1 cellular context compared by ENCODE assay signal in genomic region chr19:36849701-36850645, GRCh38.
A peak's percentile ranks its signal among the peaks of the same experiment; 100 is the strongest.
TF ChIP-seq lines count a peak whose summit lies in the region.

No MANE protein-coding gene starts in this region.

TF ChIP-seq in HepG2, 621 proteins besides CTCF, POLR2A, EP300 and RAD21 (continued from another document and continues in another):
- TF ChIP-seq, protein P1, sequence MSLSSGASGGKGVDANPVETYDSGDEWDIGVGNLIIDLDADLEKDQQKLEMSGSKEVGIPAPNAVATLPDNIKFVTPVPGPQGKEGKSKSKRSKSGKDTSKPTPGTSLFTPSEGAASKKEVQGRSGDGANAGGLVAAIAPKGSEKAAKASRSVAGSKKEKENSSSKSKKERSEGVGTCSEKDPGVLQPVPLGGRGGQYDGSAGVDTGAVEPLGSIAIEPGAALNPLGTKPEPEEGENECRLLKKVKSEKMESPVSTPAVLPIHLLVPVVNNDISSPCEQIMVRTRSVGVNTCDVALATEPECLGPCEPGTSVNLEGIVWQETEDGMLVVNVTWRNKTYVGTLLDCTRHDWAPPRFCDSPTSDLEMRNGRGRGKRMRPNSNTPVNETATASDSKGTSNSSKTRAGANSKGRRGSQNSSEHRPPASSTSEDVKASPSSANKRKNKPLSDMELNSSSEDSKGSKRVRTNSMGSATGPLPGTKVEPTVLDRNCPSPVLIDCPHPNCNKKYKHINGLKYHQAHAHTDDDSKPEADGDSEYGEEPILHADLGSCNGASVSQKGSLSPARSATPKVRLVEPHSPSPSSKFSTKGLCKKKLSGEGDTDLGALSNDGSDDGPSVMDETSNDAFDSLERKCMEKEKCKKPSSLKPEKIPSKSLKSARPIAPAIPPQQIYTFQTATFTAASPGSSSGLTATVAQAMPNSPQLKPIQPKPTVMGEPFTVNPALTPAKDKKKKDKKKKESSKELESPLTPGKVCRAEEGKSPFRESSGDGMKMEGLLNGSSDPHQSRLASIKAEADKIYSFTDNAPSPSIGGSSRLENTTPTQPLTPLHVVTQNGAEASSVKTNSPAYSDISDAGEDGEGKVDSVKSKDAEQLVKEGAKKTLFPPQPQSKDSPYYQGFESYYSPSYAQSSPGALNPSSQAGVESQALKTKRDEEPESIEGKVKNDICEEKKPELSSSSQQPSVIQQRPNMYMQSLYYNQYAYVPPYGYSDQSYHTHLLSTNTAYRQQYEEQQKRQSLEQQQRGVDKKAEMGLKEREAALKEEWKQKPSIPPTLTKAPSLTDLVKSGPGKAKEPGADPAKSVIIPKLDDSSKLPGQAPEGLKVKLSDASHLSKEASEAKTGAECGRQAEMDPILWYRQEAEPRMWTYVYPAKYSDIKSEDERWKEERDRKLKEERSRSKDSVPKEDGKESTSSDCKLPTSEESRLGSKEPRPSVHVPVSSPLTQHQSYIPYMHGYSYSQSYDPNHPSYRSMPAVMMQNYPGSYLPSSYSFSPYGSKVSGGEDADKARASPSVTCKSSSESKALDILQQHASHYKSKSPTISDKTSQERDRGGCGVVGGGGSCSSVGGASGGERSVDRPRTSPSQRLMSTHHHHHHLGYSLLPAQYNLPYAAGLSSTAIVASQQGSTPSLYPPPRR (CRISPR knock-in tag; IDR thresholded peaks at IDR 0.05; ENCODE audit: borderline replicate concordance) = 0 out of 2 replicates have a peak, but pooled peaks have one; percentile 23
- TF ChIP-seq, protein P2, sequence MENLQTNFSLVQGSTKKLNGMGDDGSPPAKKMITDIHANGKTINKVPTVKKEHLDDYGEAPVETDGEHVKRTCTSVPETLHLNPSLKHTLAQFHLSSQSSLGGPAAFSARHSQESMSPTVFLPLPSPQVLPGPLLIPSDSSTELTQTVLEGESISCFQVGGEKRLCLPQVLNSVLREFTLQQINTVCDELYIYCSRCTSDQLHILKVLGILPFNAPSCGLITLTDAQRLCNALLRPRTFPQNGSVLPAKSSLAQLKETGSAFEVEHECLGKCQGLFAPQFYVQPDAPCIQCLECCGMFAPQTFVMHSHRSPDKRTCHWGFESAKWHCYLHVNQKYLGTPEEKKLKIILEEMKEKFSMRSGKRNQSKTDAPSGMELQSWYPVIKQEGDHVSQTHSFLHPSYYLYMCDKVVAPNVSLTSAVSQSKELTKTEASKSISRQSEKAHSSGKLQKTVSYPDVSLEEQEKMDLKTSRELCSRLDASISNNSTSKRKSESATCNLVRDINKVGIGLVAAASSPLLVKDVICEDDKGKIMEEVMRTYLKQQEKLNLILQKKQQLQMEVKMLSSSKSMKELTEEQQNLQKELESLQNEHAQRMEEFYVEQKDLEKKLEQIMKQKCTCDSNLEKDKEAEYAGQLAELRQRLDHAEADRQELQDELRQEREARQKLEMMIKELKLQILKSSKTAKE (CRISPR knock-in tag; IDR thresholded peaks at IDR 0.05; ENCODE audit: borderline replicate concordance) = no peak
- TF ChIP-seq ZNF44 (CRISPR knock-in tag; IDR thresholded peaks at IDR 0.05) = peak; percentile 75; the same call in 1 of the 2 replicates
- 0 out of 2 replicates have a peak, but pooled peaks have one; percentile 28 for TF ChIP-seq KMT2A (CRISPR knock-in tag; IDR thresholded peaks at IDR 0.05)
- TF ChIP-seq, protein P3, sequence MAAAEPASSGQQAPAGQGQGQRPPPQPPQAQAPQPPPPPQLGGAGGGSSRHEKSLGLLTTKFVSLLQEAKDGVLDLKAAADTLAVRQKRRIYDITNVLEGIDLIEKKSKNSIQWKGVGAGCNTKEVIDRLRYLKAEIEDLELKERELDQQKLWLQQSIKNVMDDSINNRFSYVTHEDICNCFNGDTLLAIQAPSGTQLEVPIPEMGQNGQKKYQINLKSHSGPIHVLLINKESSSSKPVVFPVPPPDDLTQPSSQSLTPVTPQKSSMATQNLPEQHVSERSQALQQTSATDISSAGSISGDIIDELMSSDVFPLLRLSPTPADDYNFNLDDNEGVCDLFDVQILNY (CRISPR knock-in tag; conservative IDR thresholded peaks at IDR 0.05) = no peak
- peak; percentile 81 for TF ChIP-seq HNRNPLL (IDR thresholded peaks at IDR 0.05; ENCODE audit: low read depth, low read length, poor library complexity, severe bottlenecking)
- TF ChIP-seq NR0B2 (CRISPR knock-in tag; IDR thresholded peaks at IDR 0.05) = peak; percentile 71; the same call in 1 of the 2 replicates
- TF ChIP-seq, protein P4, sequence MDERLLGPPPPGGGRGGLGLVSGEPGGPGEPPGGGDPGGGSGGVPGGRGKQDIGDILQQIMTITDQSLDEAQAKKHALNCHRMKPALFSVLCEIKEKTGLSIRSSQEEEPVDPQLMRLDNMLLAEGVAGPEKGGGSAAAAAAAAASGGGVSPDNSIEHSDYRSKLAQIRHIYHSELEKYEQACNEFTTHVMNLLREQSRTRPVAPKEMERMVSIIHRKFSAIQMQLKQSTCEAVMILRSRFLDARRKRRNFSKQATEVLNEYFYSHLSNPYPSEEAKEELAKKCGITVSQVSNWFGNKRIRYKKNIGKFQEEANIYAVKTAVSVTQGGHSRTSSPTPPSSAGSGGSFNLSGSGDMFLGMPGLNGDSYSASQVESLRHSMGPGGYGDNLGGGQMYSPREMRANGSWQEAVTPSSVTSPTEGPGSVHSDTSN (CRISPR knock-in tag; IDR thresholded peaks at IDR 0.05) = no peak
- 0 out of 2 replicates have a peak, but pooled peaks have one; percentile 23 for TF ChIP-seq HNRNPL (IDR thresholded peaks at IDR 0.05; ENCODE audit: low read depth, low read length)
- no peak for TF ChIP-seq ATF7 (IDR thresholded peaks at IDR 0.05)
- TF ChIP-seq ATF7 (CRISPR knock-in tag; IDR thresholded peaks at IDR 0.05) = no peak
- peak; percentile 57; the same call in 1 of the 2 replicates for TF ChIP-seq ZNF646 (CRISPR knock-in tag; IDR thresholded peaks at IDR 0.05)
- peak; percentile 40; the same call in 1 of the 2 replicates for TF ChIP-seq KMT2B (CRISPR knock-in tag; IDR thresholded peaks at IDR 0.05)
- TF ChIP-seq ARNT (IDR thresholded peaks at IDR 0.05) = no peak
- TF ChIP-seq KDM5B (CRISPR knock-in tag; IDR thresholded peaks at IDR 0.05; ENCODE audit: borderline replicate concordance) = peak; percentile 47; the same call in 1 of the 2 replicates
- TF ChIP-seq ZNF800 (CRISPR knock-in tag; IDR thresholded peaks at IDR 0.05) = peak; percentile 15; the same call in 1 of the 2 replicates
- TF ChIP-seq, protein P5, sequence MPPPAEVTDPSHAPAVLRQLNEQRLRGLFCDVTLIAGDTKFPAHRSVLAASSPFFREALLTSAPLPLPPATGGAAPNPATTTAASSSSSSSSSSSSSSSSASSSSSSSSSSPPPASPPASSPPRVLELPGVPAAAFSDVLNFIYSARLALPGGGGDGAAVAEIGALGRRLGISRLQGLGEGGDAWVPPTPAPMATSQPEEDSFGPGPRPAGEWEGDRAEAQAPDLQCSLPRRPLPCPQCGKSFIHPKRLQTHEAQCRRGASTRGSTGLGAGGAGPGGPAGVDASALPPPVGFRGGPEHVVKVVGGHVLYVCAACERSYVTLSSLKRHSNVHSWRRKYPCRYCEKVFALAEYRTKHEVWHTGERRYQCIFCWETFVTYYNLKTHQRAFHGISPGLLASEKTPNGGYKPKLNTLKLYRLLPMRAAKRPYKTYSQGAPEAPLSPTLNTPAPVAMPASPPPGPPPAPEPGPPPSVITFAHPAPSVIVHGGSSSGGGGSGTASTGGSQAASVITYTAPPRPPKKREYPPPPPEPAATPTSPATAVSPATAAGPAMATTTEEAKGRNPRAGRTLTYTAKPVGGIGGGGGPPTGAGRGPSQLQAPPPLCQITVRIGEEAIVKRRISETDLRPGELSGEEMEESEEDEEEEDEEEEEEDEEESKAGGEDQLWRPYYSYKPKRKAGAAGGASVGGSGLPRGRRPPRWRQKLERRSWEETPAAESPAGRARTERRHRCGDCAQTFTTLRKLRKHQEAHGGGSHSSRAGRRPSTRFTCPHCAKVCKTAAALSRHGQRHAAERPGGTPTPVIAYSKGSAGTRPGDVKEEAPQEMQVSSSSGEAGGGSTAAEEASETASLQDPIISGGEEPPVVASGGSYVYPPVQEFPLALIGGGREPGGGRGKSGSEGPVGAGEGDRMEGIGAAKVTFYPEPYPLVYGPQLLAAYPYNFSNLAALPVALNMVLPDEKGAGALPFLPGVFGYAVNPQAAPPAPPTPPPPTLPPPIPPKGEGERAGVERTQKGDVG (CRISPR knock-in tag; IDR thresholded peaks at IDR 0.05; ENCODE audit: borderline replicate concordance) = no peak
- TF ChIP-seq MATR3 (CRISPR knock-in tag; IDR thresholded peaks at IDR 0.05) = no peak
- TF ChIP-seq ZNF747 (CRISPR knock-in tag; IDR thresholded peaks at IDR 0.05; ENCODE audit: borderline replicate concordance) = no peak
- peak; percentile 58; the same call in 1 of the 2 replicates for TF ChIP-seq KDM4B (CRISPR knock-in tag; IDR thresholded peaks at IDR 0.05)
- TF ChIP-seq ZNF333 (CRISPR knock-in tag; IDR thresholded peaks at IDR 0.05; ENCODE audit: borderline replicate concordance) = peak; percentile 72; the same call in 1 of the 2 replicates
- TF ChIP-seq ZFP41 (CRISPR knock-in tag; IDR thresholded peaks at IDR 0.05; ENCODE audit: borderline replicate concordance) = no peak
- TF ChIP-seq BCL3 (CRISPR knock-in tag; IDR thresholded peaks at IDR 0.05) = peak; percentile 62; the same call in 1 of the 2 replicates
- peak; percentile 38; the same call in 1 of the 2 replicates for TF ChIP-seq ZMYM4 (CRISPR knock-in tag; IDR thresholded peaks at IDR 0.05)
- TF ChIP-seq ZNF740 (CRISPR knock-in tag; IDR thresholded peaks at IDR 0.05) = 0 out of 2 replicates have a peak, but pooled peaks have one; percentile 48
- TF ChIP-seq MAFF (IDR thresholded peaks at IDR 0.05; ENCODE audit: low read depth, low read length) = no peak
- TF ChIP-seq HMG20A (CRISPR knock-in tag; IDR thresholded peaks at IDR 0.05; ENCODE audit: borderline replicate concordance) = no peak
- TF ChIP-seq IRF2 (CRISPR knock-in tag; IDR thresholded peaks at IDR 0.05) = peak; percentile 79
- no peak for TF ChIP-seq MTA3 (CRISPR knock-in tag; IDR thresholded peaks at IDR 0.05)
- no peak for TF ChIP-seq REPIN1 (CRISPR knock-in tag; IDR thresholded peaks at IDR 0.05; ENCODE audit: borderline replicate concordance, low read depth)
- TF ChIP-seq HES4 (CRISPR knock-in tag; IDR thresholded peaks at IDR 0.05; ENCODE audit: borderline replicate concordance) = no peak
- no peak; the same call in 1 of the 2 replicates for TF ChIP-seq ELF3 (CRISPR knock-in tag; IDR thresholded peaks at IDR 0.05)
